Comparison of ENCODE assay signal across 1 cellular context in genomic region chr11:116707250-116707649, GRCh38.
TF ChIP-seq lines count a peak whose summit lies in the region.

No MANE protein-coding gene starts in this region.

TF ChIP-seq in H1, 55 proteins besides CTCF, POLR2A, EP300 and RAD21 (continued from another document):
- TF ChIP-seq KDM4A (IDR thresholded peaks at IDR 0.05; ENCODE audit: low read depth, low read length, severe bottlenecking) (no peak), BACH1 (IDR thresholded peaks at IDR 0.05; ENCODE audit: low read length) (no peak), SRF (IDR thresholded peaks at IDR 0.05; ENCODE audit: low read depth, low read length) (no peak), FOSL1 (IDR thresholded peaks at IDR 0.05; ENCODE audit: insufficient read depth, low read depth, low read length) (no peak), SIX5 (IDR thresholded peaks at IDR 0.05; ENCODE audit: low read depth, low read length) (no peak), BRCA1 (IDR thresholded peaks at IDR 0.05; ENCODE audit: low read depth, low read length) (no peak), SIN3A (conservative IDR thresholded peaks at IDR 0.05 in 1 of 2, IDR thresholded peaks at IDR 0.05 in 1 of 2; ENCODE audit: low read depth in 1 of 2, low read length in 2 of 2) (no peak), ASH2L (IDR thresholded peaks at IDR 0.05; ENCODE audit: low read length) (no peak), CBX5 (IDR thresholded peaks at IDR 0.05; ENCODE audit: low read depth, low read length) (no peak), SIRT6 (IDR thresholded peaks at IDR 0.05; ENCODE audit: low read length) (no peak), TBP (IDR thresholded peaks at IDR 0.05; ENCODE audit: low read depth, low read length) (no peak), SP2 (IDR thresholded peaks at IDR 0.05; ENCODE audit: low read length) (no peak)
